Comparison of ENCODE assay signal across 24 cellular contexts in genomic region chr2:128293426-128293755, GRCh38. TPM values are rescaled to one million over a fixed set of nuclear protein-coding genes. Genes with fewer than 3 reads are reported as not detected.
DNase-seq lines count a peak whose midpoint lies in the region; ATAC-seq and TF ChIP-seq lines count a peak whose summit lies in the region.
"Had no signal": no experiment of that assay in that cellular context is flagged by ENCODE, and none has a peak within 500 bp of the region (broad histone marks: within the 10 kb centered on the region; RNA-seq: fewer than 3 reads in every experiment).

No MANE protein-coding gene starts in this region.

- intact Hi-C loops in left ventricle myocardium inferior (cut with micrococcal nuclease): no loop called here

- peaks cover 7% of the 10 kb centered on the region for H3K4me1 Mint-ChIP-seq in chondrocyte (ENCODE audit: low read depth)
- peaks cover 24% of the 10 kb centered on the region for H3K4me1 Mint-ChIP-seq in mesothelial cell of epicardium
- peaks cover 8% of the 10 kb centered on the region for H3K4me1 Mint-ChIP-seq in activated T-cell treated with anti-CD3 and anti-CD28 coated beads, Interleukin-2, amount 50 U/mL, for 24 hours (ENCODE audit: low read depth)
- H3K4me1 Mint-ChIP-seq: activated CD4-positive, alpha-beta memory T cell treated with anti-CD3 and anti-CD28 coated beads, Interleukin-2, amount 10 ng/mL, durations not matched to agents 7 days and 5 days had no signal

- no peak overlapping the region for H3K4me3 Mint-ChIP-seq in chondrocyte (ENCODE audit: unreplicated experiment)
- H3K4me3 Mint-ChIP-seq in mesothelial cell of epicardium: no peak overlapping the region
- H3K4me3 Mint-ChIP-seq in activated T-cell treated with anti-CD3 and anti-CD28 coated beads, Interleukin-2, amount 50 U/mL, for 24 hours: no peak overlapping the region
- H3K4me3 Mint-ChIP-seq: activated CD4-positive, alpha-beta memory T cell treated with anti-CD3 and anti-CD28 coated beads, Interleukin-2, amount 10 ng/mL, durations not matched to agents 7 days and 5 days; memory B cell; naive B cell had no signal

- ATAC-seq in HG03439 (IDR thresholded peaks at IDR 0.05; ENCODE audit: unreplicated experiment) (no peak), HG02610 (IDR thresholded peaks at IDR 0.05; ENCODE audit: unreplicated experiment) (no peak)
- ATAC-seq: stimulated activated naive CD8-positive, alpha-beta T cell treated with anti-CD3 and anti-CD28 coated beads, Interleukin-15, Interleukin-2, amounts not matched to agents 100 U/mL and 50 U/mL, for 24 hours had no signal

- H3K9me3 ChIP-seq in left ventricle myocardium inferior (replicated peaks) (no peaks in the 10 kb centered on the region), right atrium auricular region (no peaks in the 10 kb centered on the region)
- H3K9me3 ChIP-seq: thyroid gland had no signal

- H3K27me3 Mint-ChIP-seq in chondrocyte (ENCODE audit: low read depth) (no peaks in the 10 kb centered on the region), mesothelial cell of epicardium (ENCODE audit: low read depth) (no peaks in the 10 kb centered on the region)
- no peaks in the 10 kb centered on the region for H3K27me3 Mint-ChIP-seq in activated T-cell treated with anti-CD3 and anti-CD28 coated beads, Interleukin-2, amount 50 U/mL, for 24 hours
- H3K27me3 Mint-ChIP-seq: activated CD4-positive, alpha-beta memory T cell treated with anti-CD3 and anti-CD28 coated beads, Interleukin-2, amount 10 ng/mL, durations not matched to agents 7 days and 5 days; memory B cell; naive B cell had no signal

- no peak for TF ChIP-seq CTCF in left ventricle myocardium inferior (IDR thresholded peaks at IDR 0.05; ENCODE audit: borderline replicate concordance)
- no peak for TF ChIP-seq CTCF in right atrium auricular region (IDR thresholded peaks at IDR 0.05)
- no peak for TF ChIP-seq CTCF in chondrocyte (IDR thresholded peaks at IDR 0.05)
- TF ChIP-seq CTCF in mesothelial cell of epicardium (IDR thresholded peaks at IDR 0.05; ENCODE audit: unreplicated experiment): no peak

- H3K27ac Mint-ChIP-seq in chondrocyte (ENCODE audit: unreplicated experiment) (no peak overlapping the region), mesothelial cell of epicardium (peak overlapping the region; percentile 75)
- H3K27ac Mint-ChIP-seq in activated T-cell treated with anti-CD3 and anti-CD28 coated beads, Interleukin-2, amount 50 U/mL, for 24 hours: no peak overlapping the region
- H3K27ac Mint-ChIP-seq: activated CD4-positive, alpha-beta memory T cell treated with anti-CD3 and anti-CD28 coated beads, Interleukin-2, amount 10 ng/mL, durations not matched to agents 7 days and 5 days; memory B cell had no signal

- H3K9me3 Mint-ChIP-seq in chondrocyte (ENCODE audit: low read depth) (peaks cover 5% of the 10 kb centered on the region), mesothelial cell of epicardium (peaks cover 10% of the 10 kb centered on the region)
- H3K9me3 Mint-ChIP-seq in activated T-cell treated with anti-CD3 and anti-CD28 coated beads, Interleukin-2, amount 50 U/mL, for 24 hours: peaks cover 2% of the 10 kb centered on the region
- H3K9me3 Mint-ChIP-seq: activated CD4-positive, alpha-beta memory T cell treated with anti-CD3 and anti-CD28 coated beads, Interleukin-2, amount 10 ng/mL, durations not matched to agents 7 days and 5 days had no signal

- H3K27me3 ChIP-seq in left ventricle myocardium inferior (ENCODE audit: low read depth) (no peaks in the 10 kb centered on the region), right atrium auricular region (no peaks in the 10 kb centered on the region)
- H3K27me3 ChIP-seq: SJCRH30, thyroid gland had no signal

- peaks cover 2% of the 10 kb centered on the region for H3K36me3 Mint-ChIP-seq in chondrocyte (ENCODE audit: low read depth)
- peaks cover 25% of the 10 kb centered on the region for H3K36me3 Mint-ChIP-seq in mesothelial cell of epicardium
- H3K36me3 Mint-ChIP-seq in activated T-cell treated with anti-CD3 and anti-CD28 coated beads, Interleukin-2, amount 50 U/mL, for 24 hours (ENCODE audit: low read depth): peaks cover 12% of the 10 kb centered on the region

- H3K4me1 ChIP-seq in left ventricle myocardium inferior (peaks cover 62% of the 10 kb centered on the region), right atrium auricular region (no peaks in the 10 kb centered on the region)

- H3K36me3 ChIP-seq in left ventricle myocardium inferior: no peaks in the 10 kb centered on the region
- H3K36me3 ChIP-seq in right atrium auricular region: no peaks in the 10 kb centered on the region
- H3K36me3 ChIP-seq: SJCRH30, thyroid gland had no signal

- H3K27ac ChIP-seq in left ventricle myocardium inferior (replicated peaks) (peak overlapping the region; percentile 43), right atrium auricular region (no peak overlapping the region), substantia nigra (ENCODE audit: low read depth, low read length, poor library complexity, severe bottlenecking) (peak overlapping the region; percentile 53)
- H3K27ac ChIP-seq: SJCRH30, thyroid gland had no signal

- no peak for DNase-seq in left ventricle myocardium inferior
- DNase-seq in right atrium auricular region (ENCODE audit: low spot score): no peak
- DNase-seq in chondrocyte (ENCODE audit: low spot score): peak; percentile 76
- DNase-seq in mesothelial cell of epicardium (ENCODE audit: low spot score in 2 of 2, unreplicated experiment in 2 of 2): no peak
- DNase-seq in substantia nigra (lab: John Stamatoyannopoulos, UW): peak in 1 of 49 donors; percentile 30
- DNase-seq in activated T-cell treated with anti-CD3 and anti-CD28 coated beads, Interleukin-2, amount 50 U/mL, for 24 hours: no peak
- DNase-seq: 8988T; activated CD4-positive, alpha-beta memory T cell treated with anti-CD3 and anti-CD28 coated beads, Interleukin-2, amount 10 ng/mL, durations not matched to agents 7 days and 5 days; activated CD4-positive, CD25-positive, alpha-beta regulatory T cell treated with anti-CD3 and anti-CD28 coated beads, Interleukin-2, amount 50 U/mL, for 72 hours; activated naive CD4-positive, alpha-beta T cell; DMS153; naive B cell; NCI-H1694; NCI-H2171; NCI-H524 treated with DMSO at 0.1 percent for 48 hours; occipital lobe; SJCRH30; stimulated activated CD4-positive, alpha-beta T cell treated with anti-CD3 and anti-CD28 coated beads, Interleukin-4, amount 100 ng/mL, for 4 hours; stimulated activated naive CD8-positive, alpha-beta T cell treated with anti-CD3 and anti-CD28 coated beads, Interleukin-15, Interleukin-2, amounts not matched to agents 100 U/mL and 50 U/mL, for 24 hours; T-helper 1 cell; thyroid gland had no signal

- H3K4me3 ChIP-seq in left ventricle myocardium inferior (no peak overlapping the region), right atrium auricular region (no peak overlapping the region)
- H3K4me3 ChIP-seq: SJCRH30, thyroid gland had no signal

RNA-seq across cellular contexts. Expression of gene HS6ST1, which starts 25.3 kb away (rescaled TPM):
- 26.7 TPM for total RNA-seq in left ventricle myocardium inferior
- total RNA-seq in right atrium auricular region: 10 to 100 TPM; 19.0 to 25.8 TPM
- total RNA-seq in chondrocyte: 30.0 to 39.2 TPM (median 33.1 TPM) in 3 replicates
- total RNA-seq in mesothelial cell of epicardium: 139 to 141 TPM (median 141 TPM) in 3 replicates

Comparison
In these comparisons a context has a peak if more than half of its experiments do, and no peak if none do; other contexts are left out.
1. H3K27ac ChIP-seq: peak in left ventricle myocardium inferior (single experiment) and substantia nigra (single experiment); none in right atrium auricular region (0 of 2).